ENCODE assay signal across 1 cellular context in genomic region chr13:37595162-37595561, GRCh38.
TF ChIP-seq lines count a peak whose summit lies in the region.

No MANE protein-coding gene starts in this region.

TF ChIP-seq in WTC11, 78 proteins besides CTCF, POLR2A, EP300 and RAD21 (continued from another document):
- no peak for TF ChIP-seq ATF6 (CRISPR knock-in tag; IDR thresholded peaks at IDR 0.05)
- no peak for TF ChIP-seq ATF2 (CRISPR knock-in tag; IDR thresholded peaks at IDR 0.05; ENCODE audit: borderline replicate concordance, low read depth)
- no peak for TF ChIP-seq NR2C2 (CRISPR knock-in tag; IDR thresholded peaks at IDR 0.05)
- TF ChIP-seq JUN (CRISPR knock-in tag; IDR thresholded peaks at IDR 0.05), result no peak
- no peak for TF ChIP-seq PREB (CRISPR knock-in tag; IDR thresholded peaks at IDR 0.05; ENCODE audit: borderline replicate concordance)
- no peak for TF ChIP-seq SMAD4 (CRISPR knock-in tag; IDR thresholded peaks at IDR 0.05)
- TF ChIP-seq OVOL2 (CRISPR knock-in tag; IDR thresholded peaks at IDR 0.05; ENCODE audit: borderline replicate concordance), result no peak
- TF ChIP-seq MLX (CRISPR knock-in tag; IDR thresholded peaks at IDR 0.05), result no peak
- no peak for TF ChIP-seq ATF1 (CRISPR knock-in tag; IDR thresholded peaks at IDR 0.05)
- no peak for TF ChIP-seq MXD4 (CRISPR knock-in tag; IDR thresholded peaks at IDR 0.05; ENCODE audit: borderline replicate concordance)
- no peak for TF ChIP-seq ZNF317 (CRISPR knock-in tag; IDR thresholded peaks at IDR 0.05; ENCODE audit: borderline replicate concordance, low read depth)
- TF ChIP-seq ETV6 (CRISPR knock-in tag; IDR thresholded peaks at IDR 0.05), result no peak
- no peak for TF ChIP-seq ZNF232 (CRISPR knock-in tag; IDR thresholded peaks at IDR 0.05)
- TF ChIP-seq PRDM15 (CRISPR knock-in tag; IDR thresholded peaks at IDR 0.05), result no peak
- TF ChIP-seq FOXJ3 (CRISPR knock-in tag; IDR thresholded peaks at IDR 0.05; ENCODE audit: borderline replicate concordance), result no peak
